Comparison of ENCODE assay signal across 1 cellular context in genomic region chr16:50310308-50311133, GRCh38.
TF ChIP-seq lines count a peak whose summit lies in the region.

No MANE protein-coding gene starts in this region.

TF ChIP-seq in HepG2, 621 proteins besides CTCF, POLR2A, EP300 and RAD21 (continued from another document):
- TF ChIP-seq PRDM4 (CRISPR knock-in tag; IDR thresholded peaks at IDR 0.05; ENCODE audit: borderline replicate concordance): no peak
- no peak for TF ChIP-seq YEATS2 (CRISPR knock-in tag; IDR thresholded peaks at IDR 0.05; ENCODE audit: borderline replicate concordance)
- no peak for TF ChIP-seq SIN3B (IDR thresholded peaks at IDR 0.05; ENCODE audit: low read length)
- no peak for TF ChIP-seq TCF7L2 (IDR thresholded peaks at IDR 0.05; ENCODE audit: low read depth, low read length)
- TF ChIP-seq ZNF703 (CRISPR knock-in tag; IDR thresholded peaks at IDR 0.05; ENCODE audit: borderline replicate concordance): no peak
- TF ChIP-seq ATRX (CRISPR knock-in tag; IDR thresholded peaks at IDR 0.05; ENCODE audit: borderline replicate concordance): no peak
- no peak for TF ChIP-seq ZNF318 (CRISPR knock-in tag; IDR thresholded peaks at IDR 0.05)
- TF ChIP-seq ZNF24 (IDR thresholded peaks at IDR 0.05): no peak
- no peak for TF ChIP-seq MBNL3 (CRISPR knock-in tag; conservative IDR thresholded peaks at IDR 0.05)
- TF ChIP-seq AKAP8 (CRISPR knock-in tag; IDR thresholded peaks at IDR 0.05): no peak; the same call in 1 of the 2 replicates
- TF ChIP-seq ZKSCAN5 (CRISPR knock-in tag; IDR thresholded peaks at IDR 0.05): no peak
- TF ChIP-seq UBTF (CRISPR knock-in tag; IDR thresholded peaks at IDR 0.05): peak; percentile 55
- TF ChIP-seq NFIB (CRISPR knock-in tag; IDR thresholded peaks at IDR 0.05; ENCODE audit: borderline replicate concordance): no peak
- TF ChIP-seq HDAC2 (CRISPR knock-in tag; IDR thresholded peaks at IDR 0.05): 0 out of 2 replicates have a peak, but pooled peaks have one; percentile 8
- TF ChIP-seq POLR2G (IDR thresholded peaks at IDR 0.05; ENCODE audit: low read depth, low read length): 0 out of 2 replicates have a peak, but pooled peaks have one; percentile 37
- no peak for TF ChIP-seq REST (IDR thresholded peaks at IDR 0.05; ENCODE audit: borderline replicate concordance in 1 of 2, low read depth in 1 of 2, low read length in 2 of 2)
- TF ChIP-seq ZNF605 (CRISPR knock-in tag; IDR thresholded peaks at IDR 0.05): no peak
- TF ChIP-seq ZNF34 (CRISPR knock-in tag; IDR thresholded peaks at IDR 0.05; ENCODE audit: borderline replicate concordance): no peak
- TF ChIP-seq ZBTB3 (CRISPR knock-in tag; IDR thresholded peaks at IDR 0.05; ENCODE audit: borderline replicate concordance, low read depth): no peak
- TF ChIP-seq RFXAP (CRISPR knock-in tag; IDR thresholded peaks at IDR 0.05; ENCODE audit: borderline replicate concordance): no peak
- TF ChIP-seq ZKSCAN1 (IDR thresholded peaks at IDR 0.05; ENCODE audit: low read length): no peak
- TF ChIP-seq ZNF264 (CRISPR knock-in tag; IDR thresholded peaks at IDR 0.05): no peak
- TF ChIP-seq SNAI1 (CRISPR knock-in tag; IDR thresholded peaks at IDR 0.05; ENCODE audit: borderline replicate concordance): no peak
- no peak for TF ChIP-seq HNRNPK (IDR thresholded peaks at IDR 0.05; ENCODE audit: low read depth, low read length, poor library complexity, severe bottlenecking)
- TF ChIP-seq NR1H2 (CRISPR knock-in tag; IDR thresholded peaks at IDR 0.05; ENCODE audit: borderline replicate concordance, low read depth): no peak
- TF ChIP-seq POLR2AphosphoS5 (IDR thresholded peaks at IDR 0.05; ENCODE audit: low read depth, low read length): no peak
- TF ChIP-seq ZNF556 (CRISPR knock-in tag; IDR thresholded peaks at IDR 0.05; ENCODE audit: borderline replicate concordance): no peak
- no peak for TF ChIP-seq EED (CRISPR knock-in tag; IDR thresholded peaks at IDR 0.05)
- TF ChIP-seq ZNF660 (CRISPR knock-in tag; IDR thresholded peaks at IDR 0.05; ENCODE audit: borderline replicate concordance, low read depth): 0 out of 2 replicates have a peak, but pooled peaks have one; percentile 64
- TF ChIP-seq ZNF543 (CRISPR knock-in tag; IDR thresholded peaks at IDR 0.05): peak; percentile 22; the same call in 1 of the 2 replicates
- TF ChIP-seq KDM3A (CRISPR knock-in tag; IDR thresholded peaks at IDR 0.05; ENCODE audit: low read depth): no peak
- no peak for TF ChIP-seq MIER3 (CRISPR knock-in tag; IDR thresholded peaks at IDR 0.05; ENCODE audit: borderline replicate concordance)
- TF ChIP-seq RBFOX2 (IDR thresholded peaks at IDR 0.05; ENCODE audit: low read depth, low read length): no peak
- TF ChIP-seq ZNF644 (CRISPR knock-in tag; IDR thresholded peaks at IDR 0.05; ENCODE audit: low read depth): no peak
- no peak; the same call in 1 of the 2 replicates for TF ChIP-seq DPF2 (CRISPR knock-in tag; IDR thresholded peaks at IDR 0.05; ENCODE audit: borderline replicate concordance, low read depth)
- no peak for TF ChIP-seq RFXANK (CRISPR knock-in tag; IDR thresholded peaks at IDR 0.05)
- no peak for TF ChIP-seq NKX3-1 (CRISPR knock-in tag; IDR thresholded peaks at IDR 0.05)
- TF ChIP-seq ZSCAN29 (CRISPR knock-in tag; conservative IDR thresholded peaks at IDR 0.05): 0 out of 2 replicates have a peak, but pooled peaks have one; percentile 2
- no peak for TF ChIP-seq FOSL2 (CRISPR knock-in tag; IDR thresholded peaks at IDR 0.05)
- no peak for TF ChIP-seq ZBTB49 (CRISPR knock-in tag; IDR thresholded peaks at IDR 0.05; ENCODE audit: borderline replicate concordance)
- TF ChIP-seq SMAD3 (CRISPR knock-in tag; IDR thresholded peaks at IDR 0.05): no peak
- no peak for TF ChIP-seq ZNF275 (CRISPR knock-in tag; IDR thresholded peaks at IDR 0.05; ENCODE audit: borderline replicate concordance)
